12 cellular contexts compared by ENCODE assay signal in genomic region chr11:11937433-11937832, GRCh38.
"Had no signal": no experiment of that assay in that cellular context is flagged by ENCODE, and none has a peak within 500 bp of the region (broad histone marks: within the 10 kb centered on the region; RNA-seq: fewer than 3 reads in every experiment).

No MANE protein-coding gene starts in this region.

- H3K36me3 ChIP-seq: ovary had no signal

- H3K27ac ChIP-seq: colonic mucosa, ovary, sigmoid colon had no signal

- H3K4me3 ChIP-seq: colonic mucosa, ovary, sigmoid colon had no signal

- H3K4me1 ChIP-seq: colonic mucosa had no signal

- H3K27me3 ChIP-seq: colonic mucosa, ovary, sigmoid colon had no signal

- H3K9me3 ChIP-seq: colonic mucosa, ovary, sigmoid colon had no signal

- DNase-seq: activated B cell treated with CpG ODN at 0.5 μM for 24 hours; activated CD4-positive, alpha-beta T cell treated with anti-CD3 and anti-CD28 coated beads, Interleukin-2, amount 10 ng/mL, durations not matched to agents 24 days and 14 days; activated CD8-positive, alpha-beta memory T cell treated with anti-CD3 and anti-CD28 coated beads, Interleukin-2, amount 50 U/mL, for 4 hours; activated CD8-positive, alpha-beta T cell treated with anti-CD3 and anti-CD28 coated beads, Interleukin-2, amount 10 ng/mL, durations not matched to agents 7 days and 5 days; activated naive CD4-positive, alpha-beta T cell treated with Interleukin-2 at 50 U/mL for 16 hours; colonic mucosa; nephron progenitor cell; ovary; sigmoid colon; stimulated activated CD4-positive, alpha-beta T cell treated with anti-CD3 and anti-CD28 coated beads, Interleukin-1b, Interleukin-23, amount 100 ng/mL, for 48 hours; stimulated activated naive CD8-positive, alpha-beta T cell treated with anti-CD3 and anti-CD28 coated beads, Interleukin-15, amount 100 ng/mL, for 72 hours had no signal

- ATAC-seq: activated CD8-positive, alpha-beta T cell treated with anti-CD3 and anti-CD28 coated beads, Interleukin-2, amount 10 ng/mL, durations not matched to agents 7 days and 5 days; activated T-helper 17 cell treated with anti-CD3 and anti-CD28 coated beads, Interleukin-2, amount 50 U/mL, for 72 hours; stimulated activated naive CD8-positive, alpha-beta T cell treated with anti-CD3 and anti-CD28 coated beads, Interleukin-15, amount 100 ng/mL, for 72 hours had no signal
